In genomic region chrX:153476628-153477027, GRCh38 we compare ENCODE assay signal across 12 cellular contexts. TPM values are rescaled to one million over a fixed set of nuclear protein-coding genes. Genes with fewer than 3 reads are reported as not detected.
DNase-seq lines count a peak whose midpoint lies in the region; FAIRE-seq and TF ChIP-seq lines count a peak whose summit lies in the region.
"Had no signal": no experiment of that assay in that cellular context is flagged by ENCODE, and none has a peak within 500 bp of the region (broad histone marks: within the 10 kb centered on the region; RNA-seq: fewer than 3 reads in every experiment).

No MANE protein-coding gene starts in this region.

- no peak overlapping the region for H2AFZ ChIP-seq in H1 (ENCODE audit: low read length)

- WGBS in H1 (ENCODE audit: extremely low coverage in 1 of 2, insufficient coverage in 1 of 2, insufficient read length in 1 of 2, insufficient replicate concordance in 2 of 2, low coverage in 1 of 2, low lambda C conversion rate in 2 of 2, missing lambda C conversion rate in 1 of 2), 2 experiments, result 100% methylated on average over 1 of the region's 8 CpGs; no CpG with 5 or more reads in 1 of the 2 experiments
- no CpG with 5 or more reads among the region's 8 CpGs for WGBS in mesendoderm (ENCODE audit: extremely low coverage, insufficient coverage, low lambda C conversion rate)

- H4K5ac ChIP-seq in H1 (ENCODE audit: insufficient read length, low read depth, low read length) (no peak overlapping the region), mesendoderm (ENCODE audit: low read length) (no peak overlapping the region)

- TF ChIP-seq POLR2A in H1 (IDR thresholded peaks at IDR 0.05; ENCODE audit: control extremely low read depth in 1 of 2, low read depth in 2 of 2, low read length in 2 of 2) (no peak), uterus (IDR thresholded peaks at IDR 0.05) (no peak)

- H3K4me3 ChIP-seq in H1 (ENCODE audit: extremely low read depth in 1 of 4, insufficient read depth in 2 of 4, low read depth in 3 of 4, low read length in 4 of 4) (no peak overlapping the region), mesendoderm (ENCODE audit: low read length) (no peak overlapping the region), uterus (no peak overlapping the region)
- H3K4me3 ChIP-seq: SJCRH30 had no signal

- H3K27ac Mint-ChIP-seq in activated CD4-positive, alpha-beta T cell treated with anti-CD3 and anti-CD28 coated beads, Interleukin-2, amount 10 ng/mL, durations not matched to agents 24 days and 14 days, result no peak overlapping the region
- H3K27ac Mint-ChIP-seq: activated naive CD8-positive, alpha-beta T cell had no signal

- no peak for TF ChIP-seq RAD21 in H1 (IDR thresholded peaks at IDR 0.05 in 1 of 2, conservative IDR thresholded peaks at IDR 0.05 in 1 of 2; ENCODE audit: low read depth in 2 of 2, low read length in 2 of 2)

- H3K36me3 ChIP-seq in H1 (ENCODE audit: control insufficient read depth in 2 of 4, insufficient read depth in 4 of 4, low read length in 3 of 4) (no peaks in the 10 kb centered on the region), mesendoderm (ENCODE audit: control insufficient read depth, insufficient read depth, low read length) (no peaks in the 10 kb centered on the region), uterus (no peaks in the 10 kb centered on the region)
- H3K36me3 ChIP-seq: SJCRH30 had no signal

- H4K20me1 ChIP-seq in H1 (replicated peaks in 1 of 2; ENCODE audit: control insufficient read depth in 1 of 2, insufficient read depth in 2 of 2, low read length in 2 of 2), result peaks cover 0 to 1% of the 10 kb centered on the region in 2 experiments

- no peak overlapping the region for H3K4ac ChIP-seq in H1 (replicated peaks; ENCODE audit: insufficient read length, low read depth, low read length)
- no peak overlapping the region for H3K4ac ChIP-seq in mesendoderm (ENCODE audit: low read depth, low read length)

- POLR2A ChIA-PET in H1 (lab: Charles Lee; ENCODE audit: partially characterized antibody), result interaction anchor here (0.9 to 1.0 kb wide), 2 partner anchors 13 to 22 kb away, joined by 3 read pairs; no protein-coding TSS in a partner anchor

- no peaks in the 10 kb centered on the region for H3K9me3 ChIP-seq in H1 (ENCODE audit: insufficient read depth in 2 of 2, low read depth in 1 of 2, low read length in 1 of 2)
- no peaks in the 10 kb centered on the region for H3K9me3 ChIP-seq in uterus
- H3K9me3 ChIP-seq: SJCRH30 had no signal

- H3K27me3 Mint-ChIP-seq in activated CD4-positive, alpha-beta T cell treated with anti-CD3 and anti-CD28 coated beads, Interleukin-2, amount 10 ng/mL, durations not matched to agents 24 days and 14 days, result peaks cover 6% of the 10 kb centered on the region
- H3K27me3 Mint-ChIP-seq: activated naive CD8-positive, alpha-beta T cell had no signal

- intact Hi-C loops in uterus (cut with DNase I; ENCODE audit: low total_unique reads), result no loop called here
- intact Hi-C loops in activated CD4-positive, alpha-beta T cell treated with anti-CD3 and anti-CD28 coated beads, Interleukin-2, amount 10 ng/mL, durations not matched to agents 24 days and 14 days (cut with micrococcal nuclease), result loop anchor here (10.0 kb wide), 1 partner anchor 142 kb away; the partner anchor contains the start of gene ZNF275

- H3K23me2 ChIP-seq in H1 (ENCODE audit: low read depth, low read length), result no peaks in the 10 kb centered on the region

- H3K27me3 ChIP-seq in H1 (replicated peaks in 1 of 4; ENCODE audit: control insufficient read depth in 3 of 4, extremely low read depth in 1 of 4, insufficient read depth in 3 of 4, low read length in 3 of 4) (peaks cover 5 to 24% (median 18%) of the 10 kb centered on the region in 4 experiments; a peak in 6 of 7 replicates), mesendoderm (ENCODE audit: insufficient read depth, low read length, poor library complexity) (no peaks in the 10 kb centered on the region), uterus (no peaks in the 10 kb centered on the region)
- H3K27me3 ChIP-seq: SJCRH30 had no signal

- no peak overlapping the region for H3K23ac ChIP-seq in H1 (ENCODE audit: insufficient read length)
- H3K23ac ChIP-seq in mesendoderm (ENCODE audit: low read length), result no peak overlapping the region

- no peak for FAIRE-seq in H1 (lab: Jason Lieb, UNC)

- H3K27ac ChIP-seq in H1 (ENCODE audit: low read depth, low read length) (no peak overlapping the region), mesendoderm (ENCODE audit: low read depth, low read length) (no peak overlapping the region), uterus (peak overlapping the region; percentile 67 to 82)
- H3K27ac ChIP-seq: SJCRH30, VCaP had no signal

- TF ChIP-seq CTCF in H1 (IDR thresholded peaks at IDR 0.05; ENCODE audit: control extremely low read depth in 1 of 3, insufficient read depth in 1 of 3, low read depth in 1 of 3, low read length in 3 of 3), result no peak
- no peak for TF ChIP-seq CTCF in uterus (IDR thresholded peaks at IDR 0.05)

- no peaks in the 10 kb centered on the region for H3K4me1 Mint-ChIP-seq in activated CD4-positive, alpha-beta T cell treated with anti-CD3 and anti-CD28 coated beads, Interleukin-2, amount 10 ng/mL, durations not matched to agents 24 days and 14 days

- no peak overlapping the region for H3K4me3 Mint-ChIP-seq in activated CD4-positive, alpha-beta T cell treated with anti-CD3 and anti-CD28 coated beads, Interleukin-2, amount 10 ng/mL, durations not matched to agents 24 days and 14 days
- H3K4me3 Mint-ChIP-seq: activated naive CD8-positive, alpha-beta T cell had no signal

- H3K4me2 ChIP-seq in H1 (ENCODE audit: insufficient read depth in 1 of 2, low read depth in 2 of 2, low read length in 2 of 2) (no peak overlapping the region), mesendoderm (ENCODE audit: low read length) (no peak overlapping the region)

- H4K8ac ChIP-seq in H1 (ENCODE audit: extremely low read depth, insufficient read depth, low read length) (no peak overlapping the region), mesendoderm (ENCODE audit: low read depth, low read length) (no peak overlapping the region)

- no peaks in the 10 kb centered on the region for H3K36me3 Mint-ChIP-seq in activated CD4-positive, alpha-beta T cell treated with anti-CD3 and anti-CD28 coated beads, Interleukin-2, amount 10 ng/mL, durations not matched to agents 24 days and 14 days (ENCODE audit: low read depth)
- H3K36me3 Mint-ChIP-seq: activated naive CD8-positive, alpha-beta T cell; immature natural killer cell had no signal

- H3K4me1 ChIP-seq in H1 (replicated peaks in 1 of 4; ENCODE audit: control insufficient read depth in 3 of 4, insufficient read depth in 4 of 4, low read length in 3 of 4), result peaks cover 0 to 17% (median 5%) of the 10 kb centered on the region in 4 experiments; a peak in 3 of 7 replicates
- H3K4me1 ChIP-seq in mesendoderm (ENCODE audit: control insufficient read depth, low read depth, low read length), result peaks cover 2% of the 10 kb centered on the region
- peaks cover 0 to 6% of the 10 kb centered on the region in 2 donors for H3K4me1 ChIP-seq in uterus
- H3K4me1 ChIP-seq: SJCRH30 had no signal

- H2BK5ac ChIP-seq in H1 (ENCODE audit: low read depth, low read length) (peak overlapping the region; percentile 18; the same call in 1 of the 2 replicates), mesendoderm (ENCODE audit: low read length) (no peak overlapping the region)

- H2BK20ac ChIP-seq in H1 (ENCODE audit: low read length), result no peak overlapping the region

- H2BK12ac ChIP-seq in H1 (ENCODE audit: low read depth, low read length), result 0 out of 2 replicates have a peak overlapping the region, but pooled peaks have one; percentile 7

- no peak for TF ChIP-seq EP300 in H1 (IDR thresholded peaks at IDR 0.05; ENCODE audit: borderline replicate concordance in 1 of 2, low read depth in 2 of 2, low read length in 2 of 2)

- CTCF ChIA-PET in H1 (lab: Charles Lee; ENCODE audit: partially characterized antibody), result interaction anchor here (1.5 to 1.9 kb wide), 4 partner anchors 11 to 193 kb away, joined by 3 to 11 read pairs (median 6); partner anchors contain the start of gene BGN

- H3K9me3 Mint-ChIP-seq in activated CD4-positive, alpha-beta T cell treated with anti-CD3 and anti-CD28 coated beads, Interleukin-2, amount 10 ng/mL, durations not matched to agents 24 days and 14 days, result no peaks in the 10 kb centered on the region
- H3K9me3 Mint-ChIP-seq: immature natural killer cell had no signal

- H3K79me2 ChIP-seq in H1 (ENCODE audit: control insufficient read depth in 1 of 2, insufficient read depth in 2 of 2, low read length in 2 of 2), result no peaks in the 10 kb centered on the region
- H3K79me2 ChIP-seq in mesendoderm (ENCODE audit: control insufficient read depth, insufficient read depth, low read length), result no peaks in the 10 kb centered on the region

- H3K14ac ChIP-seq in H1 (ENCODE audit: insufficient read length), result no peak overlapping the region

- H3K56ac ChIP-seq in H1 (replicated peaks; ENCODE audit: insufficient read length, low read depth, low read length), result no peak overlapping the region
- H3K56ac ChIP-seq in mesendoderm (ENCODE audit: low read length), result peak overlapping the region; percentile 10

- DNase-seq in NCI-H446 treated with DMSO at 0.1 percent for 48 hours (lab: John Stamatoyannopoulos, UW) (peak; percentile 32), H1 (ENCODE audit: low read depth in 1 of 2, low spot score in 2 of 2) (no peak), mesendoderm (no peak), uterus (peak; percentile 65 to 67), HCEC 1CT (no peak), NCI-H510A (lab: John Stamatoyannopoulos, UW) (no peak)
- DNase-seq in activated CD4-positive, alpha-beta T cell treated with anti-CD3 and anti-CD28 coated beads, Interleukin-2, amount 10 ng/mL, durations not matched to agents 24 days and 14 days, result no peak
- DNase-seq: immature natural killer cell, NCI-H748 treated with DMSO at 0.1 percent for 48 hours, SJCRH30 had no signal

- no peak overlapping the region for H3K9ac ChIP-seq in H1 (replicated peaks in 1 of 4; ENCODE audit: extremely low read depth in 1 of 4, low read depth in 3 of 4, low read length in 3 of 4)
- no peak overlapping the region for H3K9ac ChIP-seq in mesendoderm (ENCODE audit: low read length)

- H2BK120ac ChIP-seq in H1 (replicated peaks; ENCODE audit: low read depth, low read length) (no peak overlapping the region), mesendoderm (ENCODE audit: low read depth, low read length) (no peak overlapping the region)

- H2AK5ac ChIP-seq in H1 (ENCODE audit: low read depth, low read length) (no peak overlapping the region), mesendoderm (ENCODE audit: low read length) (no peak overlapping the region)

- H2BK15ac ChIP-seq in H1 (ENCODE audit: low read length) (no peak overlapping the region), mesendoderm (replicated peaks; ENCODE audit: low read depth) (no peak overlapping the region)

- H3K18ac ChIP-seq in H1 (ENCODE audit: extremely low read depth, low read length) (peak overlapping the region; percentile 48; the same call in 1 of the 2 replicates), mesendoderm (ENCODE audit: low read length) (no peak overlapping the region)

- no peaks in the 10 kb centered on the region for H3K79me1 ChIP-seq in H1 (ENCODE audit: low read depth, low read length)
- no peaks in the 10 kb centered on the region for H3K79me1 ChIP-seq in mesendoderm (ENCODE audit: low read length)

- no peak overlapping the region for H4K91ac ChIP-seq in H1 (replicated peaks; ENCODE audit: insufficient read length, low read length)

RNA-seq across cellular contexts. Expression of gene HAUS7, which starts 6.3 kb away (rescaled TPM):
- 53.4 and 54.0 TPM in 2 replicates for total RNA-seq in H1 (2021; fragmentation: NEBNext Ultra II Directional; extraction: Animal tissue kit (Norgen Biotek cat#: 25700))
- 45.4 and 56.9 TPM in 2 replicates for polyA plus RNA-seq in H1 (2011; rRNA removed)
- 55.1 TPM for polyA plus RNA-seq in H1 (2011; cell fraction: cytosol; rRNA removed)
- 89.9 TPM for polyA plus RNA-seq in H1 (2011; cell fraction: nucleus; rRNA removed)
- polyA plus RNA-seq in H1 (2012, experiment 1 of 2), result 22.9 to 64.8 TPM (median 56.1 TPM) in 4 replicates
- polyA plus RNA-seq in H1 (2012, experiment 2 of 2), result 50.9 TPM
- 30.3 TPM for polyA plus RNA-seq in H1 (2013, experiment 1 of 2)
- polyA plus RNA-seq in H1 (2013, experiment 2 of 2), result 32.6 TPM
- polyA minus RNA-seq in H1 (2011; rRNA and poly(A)+ RNA removed), result 30.5 and 30.6 TPM in 2 replicates
- polyA minus RNA-seq in H1 (2011; cell fraction: cytosol; rRNA and poly(A)+ RNA removed), result 20.8 TPM
- 17.5 TPM for polyA minus RNA-seq in H1 (2011; cell fraction: nucleus; rRNA and poly(A)+ RNA removed)
- polyA plus RNA-seq in mesendoderm (2013, experiment 1 of 2), result 24.2 TPM
- polyA plus RNA-seq in mesendoderm (2013, experiment 2 of 2), result 23.9 TPM
- total RNA-seq in uterus, result 10 to 100 TPM in 3 of 4 donors, 1 to 10 TPM in 1; 5.1 to 34.4 (median 27.1) TPM
- total RNA-seq in activated CD4-positive, alpha-beta T cell treated with anti-CD3 and anti-CD28 coated beads, Interleukin-2, amount 10 ng/mL, durations not matched to agents 24 days and 14 days, result 75.7 and 79.4 TPM in 2 replicates

RNA-seq across cellular contexts. Expression of gene BGN, which starts 18.2 kb away (rescaled TPM):
- 2.1 and 2.4 TPM in 2 replicates for total RNA-seq in H1 (2021; fragmentation: NEBNext Ultra II Directional; extraction: Animal tissue kit (Norgen Biotek cat#: 25700))
- polyA plus RNA-seq in H1 (2011; rRNA removed), result 1.8 and 2.7 TPM in 2 replicates
- polyA plus RNA-seq in H1 (2011; cell fraction: cytosol; rRNA removed), result 0.84 TPM
- polyA plus RNA-seq in H1 (2011; cell fraction: nucleus; rRNA removed), result 1.7 TPM
- 2.0 to 4.0 TPM (median 2.9 TPM) in 4 replicates for polyA plus RNA-seq in H1 (2012, experiment 1 of 2)
- polyA plus RNA-seq in H1 (2012, experiment 2 of 2), result 3.3 TPM
- 9.6 TPM for polyA plus RNA-seq in H1 (2013, experiment 1 of 2)
- 9.3 TPM for polyA plus RNA-seq in H1 (2013, experiment 2 of 2)
- polyA minus RNA-seq in H1 (2011; rRNA and poly(A)+ RNA removed), result 0.95 and 1.4 TPM in 2 replicates
- 2.4 TPM for polyA minus RNA-seq in H1 (2011; cell fraction: cytosol; rRNA and poly(A)+ RNA removed)
- 1.6 TPM for polyA minus RNA-seq in H1 (2011; cell fraction: nucleus; rRNA and poly(A)+ RNA removed)
- 1.1 TPM for polyA plus RNA-seq in mesendoderm (2013, experiment 1 of 2)
- polyA plus RNA-seq in mesendoderm (2013, experiment 2 of 2), result 1.1 TPM
- 10 to 100 TPM; 36.8 to 91.5 (median 50.0) TPM for total RNA-seq in uterus
- total RNA-seq in activated CD4-positive, alpha-beta T cell treated with anti-CD3 and anti-CD28 coated beads, Interleukin-2, amount 10 ng/mL, durations not matched to agents 24 days and 14 days, result not detected in 2 replicates
- polyA plus RNA-seq: immature natural killer cell had no signal

RNA-seq across cellular contexts. Expression of gene TREX2, which starts 30.8 kb away (rescaled TPM):
- total RNA-seq in H1 (2021; fragmentation: NEBNext Ultra II Directional; extraction: Animal tissue kit (Norgen Biotek cat#: 25700)), result 0.69 and 0.71 TPM in 2 replicates
- polyA plus RNA-seq in H1 (2011; rRNA removed), result 0.80 and 1.5 TPM in 2 replicates
- polyA plus RNA-seq in H1 (2011; cell fraction: cytosol; rRNA removed), result 0.79 TPM
- 4.4 TPM for polyA plus RNA-seq in H1 (2011; cell fraction: nucleus; rRNA removed)
- 0.30 to 0.61 TPM (median 0.49 TPM) in 4 replicates for polyA plus RNA-seq in H1 (2012, experiment 1 of 2)
- polyA plus RNA-seq in H1 (2012, experiment 2 of 2), result 0.68 TPM
- polyA plus RNA-seq in H1 (2013, experiment 1 of 2), result 0.39 TPM
- 0.31 TPM for polyA plus RNA-seq in H1 (2013, experiment 2 of 2)
- 0.22 and 0.38 TPM in 2 replicates for polyA minus RNA-seq in H1 (2011; rRNA and poly(A)+ RNA removed)
- polyA minus RNA-seq in H1 (2011; cell fraction: cytosol; rRNA and poly(A)+ RNA removed), result 2.0 TPM
- 5.1 TPM for polyA minus RNA-seq in H1 (2011; cell fraction: nucleus; rRNA and poly(A)+ RNA removed)
- polyA plus RNA-seq in mesendoderm (2013, experiment 1 of 2), result 0.32 TPM
- polyA plus RNA-seq in mesendoderm (2013, experiment 2 of 2), result 0.35 TPM
- total RNA-seq in uterus, result 1 to 10 TPM in 3 of 4 donors, not detected in 1; 1.4 to 3.2 (median 2.9) TPM
- total RNA-seq in activated CD4-positive, alpha-beta T cell treated with anti-CD3 and anti-CD28 coated beads, Interleukin-2, amount 10 ng/mL, durations not matched to agents 24 days and 14 days, result 1.1 and 1.9 TPM in 2 replicates

RNA-seq across cellular contexts. Expression of gene ATP2B3, which starts 40.8 kb away (rescaled TPM):
- total RNA-seq in H1 (2021; fragmentation: NEBNext Ultra II Directional; extraction: Animal tissue kit (Norgen Biotek cat#: 25700)), result 0.15 and 0.19 TPM in 2 replicates
- polyA plus RNA-seq in H1 (2011; rRNA removed), result 0.14 and 0.24 TPM in 2 replicates
- 0.12 TPM for polyA plus RNA-seq in H1 (2011; cell fraction: cytosol; rRNA removed)
- 0.83 TPM for polyA plus RNA-seq in H1 (2011; cell fraction: nucleus; rRNA removed)
- 0.28 to 0.56 TPM (median 0.32 TPM) in 4 replicates for polyA plus RNA-seq in H1 (2012, experiment 1 of 2)
- polyA plus RNA-seq in H1 (2012, experiment 2 of 2), result 0.14 TPM
- 0.26 TPM for polyA plus RNA-seq in H1 (2013, experiment 1 of 2)
- polyA plus RNA-seq in H1 (2013, experiment 2 of 2), result 0.26 TPM
- polyA minus RNA-seq in H1 (2011; rRNA and poly(A)+ RNA removed), result 0.24 and 0.25 TPM in 2 replicates
- not detected for polyA minus RNA-seq in H1 (2011; cell fraction: cytosol; rRNA and poly(A)+ RNA removed)
- polyA minus RNA-seq in H1 (2011; cell fraction: nucleus; rRNA and poly(A)+ RNA removed), result 0.10 TPM
- polyA plus RNA-seq in mesendoderm (2013, experiment 1 of 2), result 0.01 TPM
- not detected for polyA plus RNA-seq in mesendoderm (2013, experiment 2 of 2)
- 1 to 10 TPM in 1 of 4 donors, under 1 TPM in 1, not detected in 2; 0.09 to 3.5 TPM for total RNA-seq in uterus
- not detected in 2 replicates for total RNA-seq in activated CD4-positive, alpha-beta T cell treated with anti-CD3 and anti-CD28 coated beads, Interleukin-2, amount 10 ng/mL, durations not matched to agents 24 days and 14 days
- polyA plus RNA-seq: immature natural killer cell had no signal

Comparison
In these comparisons a context has a peak if more than half of its experiments do, and no peak if none do; other contexts are left out.
1. DNase-seq: peak in NCI-H446 treated with DMSO at 0.1 percent for 48 hours (single experiment) and uterus (2 of 2); none in H1 (0 of 2), mesendoderm (single experiment), HCEC 1CT (single experiment), activated CD4-positive, alpha-beta T cell treated with anti-CD3 and anti-CD28 coated beads, Interleukin-2, amount 10 ng/mL, durations not matched to agents 24 days and 14 days (single experiment) and NCI-H510A (single experiment).
2. H3K27ac ChIP-seq: peak in uterus (2 of 2); none in H1 (single experiment) and mesendoderm (single experiment).
3. RNA of gene BGN, which starts 18.2 kb away (total RNA-seq): 36.8 to 91.5 TPM in uterus; 2.1 to 2.4 TPM in H1 and not detected in activated CD4-positive, alpha-beta T cell treated with anti-CD3 and anti-CD28 coated beads, Interleukin-2, amount 10 ng/mL, durations not matched to agents 24 days and 14 days; every median in the first group is over 10 times any median in the second.